In genomic region chr1:203271018-203271743, GRCh38 we compare ENCODE assay signal across 9 cellular contexts. TPM values are rescaled to one million over a fixed set of nuclear protein-coding genes. Genes with fewer than 3 reads are reported as not detected.
DNase-seq lines count a peak whose midpoint lies in the region; ATAC-seq, FAIRE-seq and TF ChIP-seq lines count a peak whose summit lies in the region.
"Had no signal": no experiment of that assay in that cellular context is flagged by ENCODE, and none has a peak within 500 bp of the region (broad histone marks: within the 10 kb centered on the region; RNA-seq: fewer than 3 reads in every experiment).

No MANE protein-coding gene starts in this region.

- FAIRE-seq in HTR-8/SVneo (lab: Jason Lieb, UNC), result no peak

- peak; percentile 47 for DNase-seq in NK-92 treated with Interleukin-12 subunit alpha and Interleukin-12 subunit beta, amount 100 ng/mL, for 24 hours (lab: John Stamatoyannopoulos, UW)
- DNase-seq in NK-92 (lab: John Stamatoyannopoulos, UW; ENCODE audit: unreplicated experiment) (no peak), NCI-H2107 (lab: John Stamatoyannopoulos, UW) (peak; percentile 33), natural killer cell (no peak), HTR-8/SVneo (ENCODE audit: insufficient read length, low spot score) (no peak)
- peak; percentile 49 for DNase-seq in activated CD4-positive, alpha-beta T cell treated with anti-CD3 and anti-CD28 coated beads for 1 hour
- DNase-seq in effector CD8-positive, alpha-beta T cell (lab: John Stamatoyannopoulos, UW), result peak; percentile 50

- H3K27ac Mint-ChIP-seq in natural killer cell, result no peak overlapping the region

- H3K36me3 Mint-ChIP-seq in natural killer cell, result no peaks in the 10 kb centered on the region
- H3K36me3 Mint-ChIP-seq: activated naive CD4-positive, alpha-beta T cell treated with anti-CD3 and anti-CD28 coated beads, Interleukin-2, amount 50 U/mL, for 24 hours had no signal

- H3K9me3 Mint-ChIP-seq in natural killer cell, result no peaks in the 10 kb centered on the region
- H3K9me3 Mint-ChIP-seq: activated naive CD4-positive, alpha-beta T cell treated with anti-CD3 and anti-CD28 coated beads, Interleukin-2, amount 50 U/mL, for 24 hours had no signal

- TF ChIP-seq CTCF in natural killer cell (IDR thresholded peaks at IDR 0.05), result no peak

- H3K4me3 Mint-ChIP-seq in natural killer cell, result no peak overlapping the region
- H3K4me3 Mint-ChIP-seq: activated naive CD4-positive, alpha-beta T cell treated with anti-CD3 and anti-CD28 coated beads, Interleukin-2, amount 50 U/mL, for 24 hours had no signal

- intact Hi-C loops in natural killer cell (cut with micrococcal nuclease), result no loop called here

- peaks cover 0 to 3% of the 10 kb centered on the region in 2 donors for H3K27me3 Mint-ChIP-seq in natural killer cell (ENCODE audit: low read depth in 2 of 2)
- H3K27me3 Mint-ChIP-seq: activated naive CD4-positive, alpha-beta T cell treated with anti-CD3 and anti-CD28 coated beads, Interleukin-2, amount 50 U/mL, for 24 hours had no signal

- ATAC-seq in natural killer cell, result peak; percentile 55 to 71 (median 59)
- no peak for ATAC-seq in HG02884 (IDR thresholded peaks at IDR 0.05; ENCODE audit: unreplicated experiment)

- peaks cover 12 to 23% of the 10 kb centered on the region in 2 donors for H3K4me1 Mint-ChIP-seq in natural killer cell

RNA-seq across cellular contexts. Expression of gene BTG2, which starts 34.1 kb away (rescaled TPM):
- total RNA-seq in natural killer cell, result 1,000 to 10,000 TPM in 1 of 3 donors, 100 to 1,000 TPM in 2; 499 to 1,024 (median 851) TPM

RNA-seq across cellular contexts. Expression of gene CHIT1, which starts 41.7 kb away (rescaled TPM):
- total RNA-seq in natural killer cell, result 1 to 10 TPM in 1 of 3 donors, under 1 TPM in 1, not detected in 1; 0.07 to 2.2 TPM

Comparison
In these comparisons a context has a peak if more than half of its experiments do, and no peak if none do; other contexts are left out.
1. DNase-seq: peak in NK-92 treated with Interleukin-12 subunit alpha and Interleukin-12 subunit beta, amount 100 ng/mL, for 24 hours (single experiment), NCI-H2107 (single experiment), activated CD4-positive, alpha-beta T cell treated with anti-CD3 and anti-CD28 coated beads for 1 hour (single experiment) and effector CD8-positive, alpha-beta T cell (single experiment); none in NK-92 (single experiment), natural killer cell (single experiment) and HTR-8/SVneo (single experiment).